20 cellular contexts compared by ENCODE assay signal in genomic region chr4:121749225-121749624, GRCh38. TPM values are rescaled to one million over a fixed set of nuclear protein-coding genes. Genes with fewer than 3 reads are reported as not detected.
A peak's percentile ranks its signal among the peaks of the same experiment; 100 is the strongest.
DNase-seq lines count a peak whose midpoint lies in the region; ATAC-seq and TF ChIP-seq lines count a peak whose summit lies in the region.
"Had no signal": no experiment of that assay in that cellular context is flagged by ENCODE, and none has a peak within 500 bp of the region (broad histone marks: within the 10 kb centered on the region; RNA-seq: fewer than 3 reads in every experiment).

No MANE protein-coding gene starts in this region.

- no peak for DNase-seq in GM23248
- DNase-seq in erythroblast (lab: John Stamatoyannopoulos, UW), result peak; percentile 48 to 87
- DNase-seq in iPS-NIHi11 (ENCODE audit: low spot score), result peak; percentile 38
- DNase-seq in RKO (ENCODE audit: low spot score), result no peak
- no peak for DNase-seq in stimulated activated CD4-positive, alpha-beta T cell treated with anti-CD3 and anti-CD28 coated beads, Interleukin-12 subunit alpha, Interleukin-12 subunit beta, amount 100 ng/mL, for 4 hours
- no peak for DNase-seq in HK-2 (ENCODE audit: unreplicated experiment)
- DNase-seq: CD8-positive, alpha-beta memory T cell; DMS79 treated with DMSO at 0.1 percent for 48 hours; NCI-H1048; NCI-H1436 treated with DMSO at 0.1 percent for 48 hours; NCI-H2029 treated with DMSO at 0.1 percent for 48 hours; NCI-H2171 treated with DMSO at 0.1 percent for 48 hours had no signal

- no peaks in the 10 kb centered on the region for H4K20me1 ChIP-seq in GM23248 (ENCODE audit: insufficient read depth)
- H4K20me1 ChIP-seq: BLaER1 had no signal

- no peaks in the 10 kb centered on the region for H3F3A ChIP-seq in GM23248 (ENCODE audit: insufficient read depth)

- H3K27ac ChIP-seq in GM23248 (no peak overlapping the region), HUES64 (ENCODE audit: low read depth, low read length) (peak overlapping the region; percentile 11; the same call in 1 of the 2 replicates)
- H3K27ac ChIP-seq: BLaER1 had no signal

- no peak overlapping the region for H3K9ac ChIP-seq in GM23248
- no peak overlapping the region for H3K9ac ChIP-seq in HUES64 (ENCODE audit: low read depth, low read length)
- H3K9ac ChIP-seq: BLaER1 had no signal

- H3K9me3 ChIP-seq in GM23248 (ENCODE audit: low read depth) (no peaks in the 10 kb centered on the region), HUES64 (ENCODE audit: insufficient read depth, low read depth, low read length) (no peaks in the 10 kb centered on the region)
- H3K9me3 ChIP-seq: BLaER1 had no signal

- no peak overlapping the region for H3K4me2 ChIP-seq in GM23248 (ENCODE audit: unreplicated experiment)
- H3K4me2 ChIP-seq: BLaER1 had no signal

- no peaks in the 10 kb centered on the region for H3K27me3 ChIP-seq in GM23248 (replicated peaks; ENCODE audit: insufficient read depth)
- H3K27me3 ChIP-seq in HUES64 (ENCODE audit: insufficient read depth, low read length), result peaks cover 41% of the 10 kb centered on the region
- H3K27me3 ChIP-seq: BLaER1 had no signal

- peak overlapping the region; percentile 38; the same call in 1 of the 2 replicates for H2AFZ ChIP-seq in GM23248

- H3K36me3 ChIP-seq in GM23248 (ENCODE audit: low read depth) (no peaks in the 10 kb centered on the region), HUES64 (ENCODE audit: insufficient read depth, low read length) (no peaks in the 10 kb centered on the region)
- H3K36me3 ChIP-seq: BLaER1 had no signal

- H3K4me1 ChIP-seq in GM23248 (ENCODE audit: insufficient read depth) (peaks cover 9% of the 10 kb centered on the region; the same call in 1 of the 2 replicates), HUES64 (ENCODE audit: insufficient read depth, low read length) (peaks cover 21% of the 10 kb centered on the region)
- H3K4me1 ChIP-seq: BLaER1 had no signal

- no peak for TF ChIP-seq POLR2A in erythroblast (IDR thresholded peaks at IDR 0.05; ENCODE audit: low read length)

- H3K4me3 ChIP-seq in GM23248 (no peak overlapping the region), HUES64 (ENCODE audit: low read length) (no peak overlapping the region)
- H3K4me3 ChIP-seq: BLaER1 had no signal

- in situ Hi-C loops in GM23248 (cut with MboI), result no loop called here

- no peaks in the 10 kb centered on the region for H3K9me2 ChIP-seq in GM23248 (ENCODE audit: insufficient read depth)

- WGBS in GM23248 (ENCODE audit: low coverage in 1 of 2, low lambda C conversion rate in 2 of 2, missing lambda C conversion rate in 2 of 2), 2 experiments, result 19 to 28% methylated on average over 4 of the region's 4 CpGs
- WGBS in HUES64, result 2% methylated on average over 4 of the region's 4 CpGs

- no peaks in the 10 kb centered on the region for H3K79me2 ChIP-seq in GM23248 (ENCODE audit: insufficient read depth)

- no peak for ATAC-seq in HG03521 (IDR thresholded peaks at IDR 0.05; ENCODE audit: unreplicated experiment)
- ATAC-seq: HepG2, Panc1, Right ventricle myocardium inferior had no signal

RNA-seq across cellular contexts. Expression of gene SMIM43, which starts 15.7 kb away (rescaled TPM):
- total RNA-seq in GM23248 (2014; rRNA removed; shearing (Covaris generic)), result 3.4 and 3.5 TPM in 2 replicates
- polyA plus RNA-seq in GM23248 (2016; fragmentation: Nextera tagmentation; extraction: Ambion mirVana), result 1.4 TPM in 2 replicates
- 1.4 TPM for polyA plus RNA-seq in HUES64 (2013, experiment 1 of 2)
- 1.3 TPM for polyA plus RNA-seq in HUES64 (2013, experiment 2 of 2)
- total RNA-seq: A172, HepG2, MCF 10A, Right ventricle myocardium inferior had no signal
- polyA plus RNA-seq: HepG2 had no signal

RNA-seq across cellular contexts. Expression of gene EXOSC9, which starts 51.9 kb away (rescaled TPM):
- 44.1 and 48.4 TPM in 2 replicates for total RNA-seq in GM23248 (2014; rRNA removed; shearing (Covaris generic))
- polyA plus RNA-seq in GM23248 (2016; fragmentation: Nextera tagmentation; extraction: Ambion mirVana), result 37.9 and 41.9 TPM in 2 replicates
- polyA plus RNA-seq in HUES64 (2013, experiment 1 of 2), result 71.6 TPM
- polyA plus RNA-seq in HUES64 (2013, experiment 2 of 2), result 71.4 TPM

RNA-seq across cellular contexts. Expression of gene ANXA5, which starts 52.4 kb away (rescaled TPM):
- total RNA-seq in GM23248 (2014; rRNA removed; shearing (Covaris generic)), result 1,082 and 1,164 TPM in 2 replicates
- polyA plus RNA-seq in GM23248 (2016; fragmentation: Nextera tagmentation; extraction: Ambion mirVana), result 1,730 and 1,770 TPM in 2 replicates
- polyA plus RNA-seq in HUES64 (2013, experiment 1 of 2), result 334 TPM
- 330 TPM for polyA plus RNA-seq in HUES64 (2013, experiment 2 of 2)

Comparison
In these comparisons a context has a peak if more than half of its experiments do, and no peak if none do; other contexts are left out.
1. DNase-seq: peak in erythroblast (2 of 2) and iPS-NIHi11 (single experiment); none in GM23248 (single experiment), RKO (single experiment), stimulated activated CD4-positive, alpha-beta T cell treated with anti-CD3 and anti-CD28 coated beads, Interleukin-12 subunit alpha, Interleukin-12 subunit beta, amount 100 ng/mL, for 4 hours (single experiment) and HK-2 (single experiment).